Comparison of ENCODE assay signal across 26 cellular contexts in genomic region chr2:11357428-11357972, GRCh38. TPM values are rescaled to one million over a fixed set of nuclear protein-coding genes. Genes with fewer than 3 reads are reported as not detected.
DNase-seq lines count a peak whose midpoint lies in the region; ATAC-seq and TF ChIP-seq lines count a peak whose summit lies in the region.
"Had no signal": no experiment of that assay in that cellular context is flagged by ENCODE, and none has a peak within 500 bp of the region (broad histone marks: within the 10 kb centered on the region; RNA-seq: fewer than 3 reads in every experiment).

No MANE protein-coding gene starts in this region.

- no peak overlapping the region for H3K14ac ChIP-seq in mesenchymal stem cell (ENCODE audit: low read length in 2 of 2)

- no peak overlapping the region for H2BK12ac ChIP-seq in mesenchymal stem cell (ENCODE audit: low read length in 2 of 2)

- no peaks in the 10 kb centered on the region for H3K79me1 ChIP-seq in mesenchymal stem cell (replicated peaks; ENCODE audit: low read length, poor library complexity, severe bottlenecking)

- TF ChIP-seq POLR2A in transverse colon (IDR thresholded peaks at IDR 0.05) = no peak

- ATAC-seq in heart right ventricle = peak in 6 of 8 donors; percentile 30 to 78 (median 61)
- ATAC-seq in HG03175 (IDR thresholded peaks at IDR 0.05; ENCODE audit: unreplicated experiment) = no peak
- ATAC-seq: activated CD8-positive, alpha-beta T cell treated with anti-CD3 and anti-CD28 coated beads, Interleukin-2, amount 10 ng/mL, durations not matched to agents 7 days and 5 days; activated naive CD8-positive, alpha-beta T cell treated with anti-CD3 and anti-CD28 coated beads, Interleukin-2, amount 50 U/mL, for 24 hours; naive thymus-derived CD8-positive, alpha-beta T cell had no signal

- CTCF ChIA-PET in CD4-positive, alpha-beta memory T cell (lab: Charles Lee; ENCODE audit: partially characterized antibody) = interaction anchor here (0.8 kb wide), 1 partner anchor 30 kb away, joined by 3 read pairs; no protein-coding TSS in a partner anchor

- H2BK15ac ChIP-seq in mesenchymal stem cell (ENCODE audit: low read depth, poor library complexity, severe bottlenecking) = no peak overlapping the region

- H3K36me3 ChIP-seq in heart right ventricle (no peaks in the 10 kb centered on the region), mesenchymal stem cell (ENCODE audit: control insufficient read depth in 1 of 2, insufficient read depth in 2 of 2, low read depth in 1 of 2, low read length in 2 of 2) (no peaks in the 10 kb centered on the region), transverse colon (no peaks in the 10 kb centered on the region)
- no peaks in the 10 kb centered on the region for H3K36me3 ChIP-seq in CD4-positive, alpha-beta memory T cell (ENCODE audit: insufficient read depth, low read length)
- H3K36me3 ChIP-seq: esophagus squamous epithelium, tibial nerve had no signal

- in situ Hi-C loops in transverse colon (cut with MboI; ENCODE audit: low pct_ligation_motif_present in 1 of 4, low pct_unique_long_range_greater_than_20kb in 1 of 4, low sequenced_read_pairs in 3 of 4) = no loop called here

- no peak overlapping the region for H3K27ac ChIP-seq in heart right ventricle
- no peak overlapping the region for H3K27ac ChIP-seq in mesenchymal stem cell (ENCODE audit: low read length, poor library complexity, severe bottlenecking)
- H3K27ac ChIP-seq in transverse colon = no peak overlapping the region
- H3K27ac ChIP-seq in CD4-positive, alpha-beta memory T cell (ENCODE audit: low read depth, low read length) = no peak overlapping the region
- H3K27ac ChIP-seq: 22Rv1, tibial nerve had no signal

- TF ChIP-seq EP300 in transverse colon (IDR thresholded peaks at IDR 0.05; ENCODE audit: low read depth) = no peak

- H3K36me3 Mint-ChIP-seq in CD4-positive, alpha-beta memory T cell = no peaks in the 10 kb centered on the region
- H3K36me3 Mint-ChIP-seq: CD4-positive, CD25-positive, alpha-beta regulatory T cell; naive thymus-derived CD8-positive, alpha-beta T cell had no signal

- no peak overlapping the region for H3K4me3 Mint-ChIP-seq in CD4-positive, alpha-beta memory T cell
- H3K4me3 Mint-ChIP-seq: activated B cell treated with CpG ODN at 0.5 μM for 24 hours; activated CD8-positive, alpha-beta T cell treated with anti-CD3 and anti-CD28 coated beads, Interleukin-2, amount 10 ng/mL, durations not matched to agents 7 days and 5 days; activated naive CD8-positive, alpha-beta T cell treated with anti-CD3 and anti-CD28 coated beads, Interleukin-2, amount 50 U/mL, for 24 hours; activated T-helper 1 cell treated with anti-CD3 and anti-CD28 coated beads, Interleukin-12 subunit alpha, Interleukin-12 subunit beta, Interleukin-2, Interleukin-4 antibody, amounts not matched to agents 30 ng/mL and 10 ng/mL and 1 ng/mL, durations not matched to agents 14 hours and 24 hours and 36 hours; CD4-positive, CD25-positive, alpha-beta regulatory T cell; naive thymus-derived CD8-positive, alpha-beta T cell had no signal

- no peak overlapping the region for H4K8ac ChIP-seq in mesenchymal stem cell (ENCODE audit: low read length)

- no peak overlapping the region for H2AFZ ChIP-seq in mesenchymal stem cell (ENCODE audit: low read depth, low read length)

- H4K91ac ChIP-seq in mesenchymal stem cell (ENCODE audit: low read length) = no peak overlapping the region

- DNase-seq in activated CD8-positive, alpha-beta memory T cell treated with anti-CD3 and anti-CD28 coated beads for 24 hours = peak; percentile 50
- DNase-seq in activated CD8-positive, alpha-beta memory T cell treated with anti-CD3 and anti-CD28 coated beads, Interleukin-2, amount 50 U/mL, for 4 hours = no peak
- no peak for DNase-seq in heart right ventricle
- peak; percentile 47 for DNase-seq in mesenchymal stem cell
- DNase-seq in transverse colon = peak; percentile 36
- no peak for DNase-seq in CD4-positive, alpha-beta memory T cell
- no peak for DNase-seq in activated effector memory CD4-positive, alpha-beta T cell treated with Interleukin-2 at 50 U/mL for 16 hours
- DNase-seq: activated B cell treated with CpG ODN at 0.5 μM for 24 hours; activated CD8-positive, alpha-beta T cell treated with anti-CD3 and anti-CD28 coated beads, Interleukin-2, amount 10 ng/mL, durations not matched to agents 7 days and 5 days; activated naive CD8-positive, alpha-beta T cell treated with anti-CD3 and anti-CD28 coated beads, Interleukin-2, amount 50 U/mL, for 24 hours; CD4-positive, CD25-positive, alpha-beta regulatory T cell; central memory CD4-positive, alpha-beta T cell; effector CD4-positive, alpha-beta T cell; EL; esophagus squamous epithelium; kidney glomerular epithelial cell; naive thymus-derived CD8-positive, alpha-beta T cell; NCI-H187; NCI-H345; stimulated activated naive CD4-positive, alpha-beta T cell; T-helper 2 cell had no signal

- H3K18ac ChIP-seq in mesenchymal stem cell (ENCODE audit: low read depth in 1 of 2, low read length in 2 of 2) = no peak overlapping the region

- no peaks in the 10 kb centered on the region for H3K9me3 Mint-ChIP-seq in CD4-positive, alpha-beta memory T cell
- H3K9me3 Mint-ChIP-seq: activated B cell treated with CpG ODN at 0.5 μM for 24 hours; activated naive CD8-positive, alpha-beta T cell treated with anti-CD3 and anti-CD28 coated beads, Interleukin-2, amount 50 U/mL, for 24 hours; activated T-helper 1 cell treated with anti-CD3 and anti-CD28 coated beads, Interleukin-12 subunit alpha, Interleukin-12 subunit beta, Interleukin-2, Interleukin-4 antibody, amounts not matched to agents 30 ng/mL and 10 ng/mL and 1 ng/mL, durations not matched to agents 14 hours and 24 hours and 36 hours; CD4-positive, CD25-positive, alpha-beta regulatory T cell; naive thymus-derived CD8-positive, alpha-beta T cell had no signal

- 77% methylated on average over 7 of the region's 7 CpGs for WGBS in heart right ventricle, 2 donors
- 76% methylated on average over 7 of the region's 7 CpGs for WGBS in mesenchymal stem cell
- 44 to 53% methylated on average over 2 to 7 of the region's 7 CpGs for WGBS in transverse colon (ENCODE audit: low coverage in 1 of 2), 2 donors

- H3K27me3 ChIP-seq in heart right ventricle (no peaks in the 10 kb centered on the region), mesenchymal stem cell (ENCODE audit: control insufficient read depth in 1 of 2, insufficient read depth in 1 of 2, low read length in 2 of 2) (peaks cover 0 to 5% of the 10 kb centered on the region in 2 experiments), transverse colon (no peaks in the 10 kb centered on the region)
- no peaks in the 10 kb centered on the region for H3K27me3 ChIP-seq in CD4-positive, alpha-beta memory T cell (ENCODE audit: insufficient read depth, low read length)
- H3K27me3 ChIP-seq: esophagus squamous epithelium, tibial nerve had no signal

- intact Hi-C loops in heart right ventricle (cut with DNase I) = no loop called here
- intact Hi-C loops in transverse colon (cut with DNase I; ENCODE audit: low total_unique reads) = no loop called here
- intact Hi-C loops in CD4-positive, alpha-beta memory T cell (cut with micrococcal nuclease) = no loop called here

- no peak overlapping the region for H3K23ac ChIP-seq in mesenchymal stem cell (ENCODE audit: low read length in 2 of 2)

- no peaks in the 10 kb centered on the region for H3K4me1 Mint-ChIP-seq in CD4-positive, alpha-beta memory T cell
- H3K4me1 Mint-ChIP-seq: activated B cell treated with CpG ODN at 0.5 μM for 24 hours; activated naive CD8-positive, alpha-beta T cell treated with anti-CD3 and anti-CD28 coated beads, Interleukin-2, amount 50 U/mL, for 24 hours; CD4-positive, CD25-positive, alpha-beta regulatory T cell; naive thymus-derived CD8-positive, alpha-beta T cell had no signal

- H2AK5ac ChIP-seq in mesenchymal stem cell (ENCODE audit: low read length, severe bottlenecking) = no peak overlapping the region

- no peaks in the 10 kb centered on the region for H3K27me3 Mint-ChIP-seq in CD4-positive, alpha-beta memory T cell
- H3K27me3 Mint-ChIP-seq: activated naive CD8-positive, alpha-beta T cell treated with anti-CD3 and anti-CD28 coated beads, Interleukin-2, amount 50 U/mL, for 24 hours had no signal

- no peak for TF ChIP-seq CTCF in heart right ventricle (IDR thresholded peaks at IDR 0.05)
- TF ChIP-seq CTCF in transverse colon (IDR thresholded peaks at IDR 0.05) = no peak

- no peak overlapping the region for H3K4me3 ChIP-seq in heart right ventricle
- no peak overlapping the region for H3K4me3 ChIP-seq in mesenchymal stem cell (ENCODE audit: insufficient read depth in 1 of 2, low read depth in 1 of 2, low read length in 2 of 2)
- H3K4me3 ChIP-seq in transverse colon = no peak overlapping the region
- no peak overlapping the region for H3K4me3 ChIP-seq in CD4-positive, alpha-beta memory T cell (ENCODE audit: low read length in 2 of 2)
- H3K4me3 ChIP-seq: esophagus squamous epithelium, tibial nerve had no signal

- POLR2A ChIA-PET in CD4-positive, alpha-beta memory T cell (lab: Charles Lee; ENCODE audit: partially characterized antibody) = no interaction called here

- H3K4me1 ChIP-seq in heart right ventricle (peaks cover 0 to 14% (median 10%) of the 10 kb centered on the region in 9 donors), mesenchymal stem cell (ENCODE audit: control insufficient read depth, insufficient read depth, low read depth, low read length) (peaks cover 3% of the 10 kb centered on the region), transverse colon (peaks cover 3 to 13% (median 5%) of the 10 kb centered on the region in 4 donors)
- no peaks in the 10 kb centered on the region for H3K4me1 ChIP-seq in CD4-positive, alpha-beta memory T cell (ENCODE audit: insufficient read depth, low read length)

- H3K9me3 ChIP-seq in heart right ventricle = no peaks in the 10 kb centered on the region
- no peaks in the 10 kb centered on the region for H3K9me3 ChIP-seq in mesenchymal stem cell (ENCODE audit: control insufficient read depth, low read length)
- no peaks in the 10 kb centered on the region for H3K9me3 ChIP-seq in transverse colon
- no peaks in the 10 kb centered on the region for H3K9me3 ChIP-seq in CD4-positive, alpha-beta memory T cell (ENCODE audit: control insufficient read depth in 1 of 2, low read length in 2 of 2)
- H3K9me3 ChIP-seq: esophagus squamous epithelium, tibial nerve had no signal

- no peak overlapping the region for H3K9ac ChIP-seq in mesenchymal stem cell (ENCODE audit: low read length)

- no peak overlapping the region for H3K4me2 ChIP-seq in mesenchymal stem cell (ENCODE audit: low read length, poor library complexity, severe bottlenecking)

- H2BK5ac ChIP-seq in mesenchymal stem cell (ENCODE audit: low read depth, low read length, poor library complexity, severe bottlenecking) = no peak overlapping the region

- H3K4ac ChIP-seq in mesenchymal stem cell (ENCODE audit: low read depth in 1 of 2, low read length in 2 of 2) = no peak overlapping the region

- H2BK120ac ChIP-seq in mesenchymal stem cell (ENCODE audit: low read depth, low read length) = no peak overlapping the region

- no peak overlapping the region for H3K27ac Mint-ChIP-seq in CD4-positive, alpha-beta memory T cell
- H3K27ac Mint-ChIP-seq: activated B cell treated with CpG ODN at 0.5 μM for 24 hours; activated CD8-positive, alpha-beta T cell treated with anti-CD3 and anti-CD28 coated beads, Interleukin-2, amount 10 ng/mL, durations not matched to agents 7 days and 5 days; activated naive CD8-positive, alpha-beta T cell treated with anti-CD3 and anti-CD28 coated beads, Interleukin-2, amount 50 U/mL, for 24 hours; activated T-helper 1 cell treated with anti-CD3 and anti-CD28 coated beads, Interleukin-12 subunit alpha, Interleukin-12 subunit beta, Interleukin-2, Interleukin-4 antibody, amounts not matched to agents 30 ng/mL and 10 ng/mL and 1 ng/mL, durations not matched to agents 14 hours and 24 hours and 36 hours; naive thymus-derived CD8-positive, alpha-beta T cell; progenitor cell of endocrine pancreas had no signal

RNA-seq across cellular contexts. Expression of gene ROCK2, which starts 13.1 kb away (rescaled TPM):
- 10 to 100 TPM; 29.7 to 51.8 (median 38.5) TPM for total RNA-seq in heart right ventricle
- polyA plus RNA-seq in heart right ventricle = 1 to 10 TPM; 6.9 to 8.6 TPM
- polyA plus RNA-seq in mesenchymal stem cell (2013, experiment 1 of 2) = 27.3 TPM
- polyA plus RNA-seq in mesenchymal stem cell (2013, experiment 2 of 2) = 25.6 TPM
- 10 to 100 TPM; 53.9 to 93.0 (median 74.7) TPM for total RNA-seq in transverse colon
- 10 to 100 TPM; 24.3 to 26.7 TPM for total RNA-seq in CD4-positive, alpha-beta memory T cell
- 10 to 100 TPM in 1 of 2 donors, 1 to 10 TPM in 1; 4.0 to 18.8 TPM for polyA plus RNA-seq in CD4-positive, alpha-beta memory T cell

Comparison
In these comparisons a context has a peak if more than half of its experiments do, and no peak if none do; other contexts are left out.
1. DNase-seq: peak in activated CD8-positive, alpha-beta memory T cell treated with anti-CD3 and anti-CD28 coated beads for 24 hours (single experiment), mesenchymal stem cell (single experiment) and transverse colon (single experiment); none in activated CD8-positive, alpha-beta memory T cell treated with anti-CD3 and anti-CD28 coated beads, Interleukin-2, amount 50 U/mL, for 4 hours (single experiment), heart right ventricle (0 of 2), CD4-positive, alpha-beta memory T cell (0 of 5) and activated effector memory CD4-positive, alpha-beta T cell treated with Interleukin-2 at 50 U/mL for 16 hours (single experiment).